ENCODE assay signal across 10 cellular contexts in genomic region chr11:279966-280761, GRCh38. TPM values are rescaled to one million over a fixed set of nuclear protein-coding genes. Genes with fewer than 3 reads are reported as not detected.
DNase-seq lines count a peak whose midpoint lies in the region; ATAC-seq lines count a peak whose summit lies in the region.
"Had no signal": no experiment of that assay in that cellular context is flagged by ENCODE, and none has a peak within 500 bp of the region (broad histone marks: within the 10 kb centered on the region; RNA-seq: fewer than 3 reads in every experiment).

No MANE protein-coding gene starts in this region.

- DNase-seq in HT-29 (ENCODE audit: low spot score) (peak; percentile 28), fibroblast of gingiva (ENCODE audit: low read depth) (peak; percentile 20), skeletal muscle cell (ENCODE audit: low read depth) (no peak), GM19240 (ENCODE audit: insufficient read length, low spot score) (no peak)
- peak; percentile 50 to 52 for DNase-seq in activated CD4-positive, alpha-beta T cell treated with anti-CD3 and anti-CD28 coated beads for 4 hours

- ATAC-seq in HG03159 (IDR thresholded peaks at IDR 0.05; ENCODE audit: unreplicated experiment) (no peak), HG02973 (IDR thresholded peaks at IDR 0.05; ENCODE audit: unreplicated experiment) (no peak)

- H3K4me3 ChIP-seq in skeletal muscle cell (ENCODE audit: low read depth, low read length): peak overlapping the region; percentile 5
- H3K4me3 ChIP-seq: uterus had no signal

RNA-seq across cellular contexts. Expression of gene NLRP6, which starts 2.0 kb away (rescaled TPM):
- not detected in 2 replicates for total RNA-seq in HT-29 (2014; rRNA removed; shearing (Covaris generic))
- total RNA-seq: glomerular endothelial cell, LHCN-M2 had no signal

RNA-seq across cellular contexts. Expression of gene PGGHG, which starts 8.8 kb away (rescaled TPM):
- total RNA-seq in HT-29 (2014; rRNA removed; shearing (Covaris generic)): 175 and 194 TPM in 2 replicates

RNA-seq across cellular contexts. Expression of gene IFITM5, which starts 19.2 kb away (rescaled TPM):
- not detected in 2 replicates for total RNA-seq in HT-29 (2014; rRNA removed; shearing (Covaris generic))
- total RNA-seq: glomerular endothelial cell, LHCN-M2, uterus had no signal

RNA-seq across cellular contexts. Expression of gene IFITM2, which starts 27.5 kb away (rescaled TPM):
- total RNA-seq in HT-29 (2014; rRNA removed; shearing (Covaris generic)): 31.2 and 32.3 TPM in 2 replicates

RNA-seq across cellular contexts. Expression of gene IFITM1, which starts 33.7 kb away (rescaled TPM):
- 6.8 and 7.6 TPM in 2 replicates for total RNA-seq in HT-29 (2014; rRNA removed; shearing (Covaris generic))

Comparison
In these comparisons a context has a peak if more than half of its experiments do, and no peak if none do; other contexts are left out.
1. DNase-seq: peak in HT-29 (single experiment), activated CD4-positive, alpha-beta T cell treated with anti-CD3 and anti-CD28 coated beads for 4 hours (2 of 2) and fibroblast of gingiva (single experiment); none in skeletal muscle cell (single experiment) and GM19240 (single experiment).